ENCODE assay signal across 8 cellular contexts in the genomic region with DNA sequence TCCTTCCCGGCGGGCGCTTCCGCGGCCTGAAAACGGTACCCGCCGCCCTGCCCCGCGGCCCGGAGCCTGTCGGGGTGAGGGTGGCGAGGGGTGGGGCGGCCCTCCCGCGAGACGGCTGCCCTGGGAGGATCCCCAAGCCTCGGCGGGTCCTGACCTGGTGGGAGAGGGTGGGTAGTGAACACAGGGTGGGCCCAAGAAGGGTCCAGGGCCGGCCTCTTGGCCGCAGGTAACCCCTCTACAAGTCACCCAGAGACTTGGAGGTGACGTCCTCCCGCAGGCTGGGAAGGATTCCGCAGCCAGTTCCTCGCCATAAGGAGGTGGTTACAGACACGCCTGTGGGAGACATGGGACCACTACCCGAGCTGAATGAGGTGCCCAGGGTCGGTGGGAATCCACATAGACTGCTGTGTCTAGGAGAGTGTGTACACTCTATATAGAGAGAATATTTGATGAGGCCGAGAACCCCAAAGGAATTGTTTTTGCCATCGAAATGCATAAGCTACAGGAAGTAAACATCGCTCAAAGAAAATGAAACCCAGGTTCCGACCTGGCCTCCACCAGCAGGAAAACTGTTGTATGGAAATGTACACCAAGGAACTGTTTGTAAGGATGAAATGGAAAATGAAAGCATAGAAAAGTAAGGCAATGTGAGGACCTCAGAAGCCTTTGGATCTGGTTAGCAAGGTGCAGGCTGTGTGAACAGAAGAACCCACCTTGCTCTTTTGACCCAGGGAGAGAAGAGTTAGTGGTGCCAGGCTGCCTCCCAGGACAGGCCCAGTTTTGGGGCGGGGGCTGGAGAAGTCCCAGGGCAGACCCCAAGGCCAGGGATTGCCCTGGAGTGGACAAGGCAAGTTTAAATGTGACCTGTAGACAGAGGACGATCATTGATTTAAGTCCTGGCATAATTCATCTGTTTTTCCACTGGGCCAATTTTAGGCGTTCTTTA. TPM values are rescaled to one million over a fixed set of nuclear protein-coding genes. Genes with fewer than 3 reads are reported as not detected.
DNase-seq lines count a peak whose midpoint lies in the region; ATAC-seq and TF ChIP-seq lines count a peak whose summit lies in the region.

No MANE protein-coding gene starts in this region.

- H3K27me3 Mint-ChIP-seq in HFFc6 (ENCODE audit: insufficient read depth), result peaks cover 4% of the 10 kb centered on the region
- no peaks in the 10 kb centered on the region for H3K27me3 Mint-ChIP-seq in activated naive CD8-positive, alpha-beta T cell treated with anti-CD3 and anti-CD28 coated beads, Interleukin-2, amount 50 U/mL, for 24 hours

- H3K27me3 ChIP-seq in prostate gland (replicated peaks; ENCODE audit: insufficient read depth), result no peaks in the 10 kb centered on the region

- H3K27ac ChIP-seq in prostate gland, result peak overlapping the region; percentile 91 to 95

- peak overlapping the region; percentile 75 for H3K27ac Mint-ChIP-seq in HFFc6
- peak overlapping the region; percentile 74 for H3K27ac Mint-ChIP-seq in activated naive CD8-positive, alpha-beta T cell treated with anti-CD3 and anti-CD28 coated beads, Interleukin-2, amount 50 U/mL, for 24 hours

- no peak for TF ChIP-seq POLR2A in prostate gland (IDR thresholded peaks at IDR 0.05)

- intact Hi-C loops in left ventricle myocardium superior (cut with micrococcal nuclease) (no loop called here), prostate gland (cut with DNase I) (no loop called here)

- peak overlapping the region; percentile 94 for H3K4me3 Mint-ChIP-seq in HFFc6
- H3K4me3 Mint-ChIP-seq in activated naive CD8-positive, alpha-beta T cell treated with anti-CD3 and anti-CD28 coated beads, Interleukin-2, amount 50 U/mL, for 24 hours, result peak overlapping the region; percentile 88

- ATAC-seq in activated naive CD8-positive, alpha-beta T cell treated with anti-CD3 and anti-CD28 coated beads, Interleukin-2, amount 50 U/mL, for 24 hours, result peak; percentile 20
- ATAC-seq in left ventricle myocardium superior, result peak; percentile 52

- peak overlapping the region; percentile 72 to 98 for H3K4me3 ChIP-seq in prostate gland

- H3K36me3 ChIP-seq in prostate gland, result no peaks in the 10 kb centered on the region

- WGBS in prostate gland, result 4% methylated on average over 35 of the region's 35 CpGs

- peaks cover 33% of the 10 kb centered on the region for H3K36me3 Mint-ChIP-seq in HFFc6 (ENCODE audit: low read depth)
- H3K36me3 Mint-ChIP-seq in activated naive CD8-positive, alpha-beta T cell treated with anti-CD3 and anti-CD28 coated beads, Interleukin-2, amount 50 U/mL, for 24 hours (ENCODE audit: low read depth), result peaks cover 10% of the 10 kb centered on the region

- no peak for TF ChIP-seq CTCF in HFFc6 (IDR thresholded peaks at IDR 0.05)
- no peak for TF ChIP-seq CTCF in prostate gland (IDR thresholded peaks at IDR 0.05)

- H3K4me1 ChIP-seq in prostate gland (replicated peaks), result no peaks in the 10 kb centered on the region

- DNase-seq in NCI-H345 (lab: John Stamatoyannopoulos, UW) (peak; percentile 23), NCI-H345 treated with DMSO at 0.1 percent for 48 hours (lab: John Stamatoyannopoulos, UW; ENCODE audit: unreplicated experiment) (no peak), HFFc6 (peak; percentile 20), NCI-H526 treated with DMSO at 0.1 percent for 48 hours (lab: John Stamatoyannopoulos, UW) (peak; percentile 2), left ventricle myocardium superior (no peak), prostate gland (ENCODE audit: low spot score) (peak; percentile 17), DMS153 treated with DMSO at 0.1 percent for 48 hours (lab: John Stamatoyannopoulos, UW; ENCODE audit: unreplicated experiment) (no peak)
- DNase-seq in activated naive CD8-positive, alpha-beta T cell treated with anti-CD3 and anti-CD28 coated beads, Interleukin-2, amount 50 U/mL, for 24 hours, result peak; percentile 22

- H3K9me3 Mint-ChIP-seq in HFFc6, result no peaks in the 10 kb centered on the region
- no peaks in the 10 kb centered on the region for H3K9me3 Mint-ChIP-seq in activated naive CD8-positive, alpha-beta T cell treated with anti-CD3 and anti-CD28 coated beads, Interleukin-2, amount 50 U/mL, for 24 hours

- no peaks in the 10 kb centered on the region for H3K9me3 ChIP-seq in prostate gland

- peaks cover 44% of the 10 kb centered on the region for H3K4me1 Mint-ChIP-seq in HFFc6 (ENCODE audit: low read depth)
- H3K4me1 Mint-ChIP-seq in activated naive CD8-positive, alpha-beta T cell treated with anti-CD3 and anti-CD28 coated beads, Interleukin-2, amount 50 U/mL, for 24 hours, result peaks cover 41% of the 10 kb centered on the region

RNA-seq across cellular contexts. Expression of a gene that starts 0.7 kb away (rescaled TPM):
- 10 to 100 TPM; 79.9 to 90.3 (median 83.0) TPM for total RNA-seq in HFFc6 (2021; fragmentation: NEBNext Ultra II Directional; extraction: Animal tissue kit (Norgen Biotek cat#: 25700))
- total RNA-seq in left ventricle myocardium superior, result 167 TPM
- 10 to 100 TPM; 19.2 to 69.9 TPM for total RNA-seq in prostate gland

Comparison
In these comparisons a context has a peak if more than half of its experiments do, and no peak if none do; other contexts are left out.
1. DNase-seq: peak in NCI-H345 (single experiment), HFFc6 (single experiment), NCI-H526 treated with DMSO at 0.1 percent for 48 hours (single experiment), activated naive CD8-positive, alpha-beta T cell treated with anti-CD3 and anti-CD28 coated beads, Interleukin-2, amount 50 U/mL, for 24 hours (single experiment) and prostate gland (single experiment); none in NCI-H345 treated with DMSO at 0.1 percent for 48 hours (single experiment), left ventricle myocardium superior (single experiment) and DMS153 treated with DMSO at 0.1 percent for 48 hours (single experiment).